ENCODE assay signal across 26 cellular contexts in the genomic region with DNA sequence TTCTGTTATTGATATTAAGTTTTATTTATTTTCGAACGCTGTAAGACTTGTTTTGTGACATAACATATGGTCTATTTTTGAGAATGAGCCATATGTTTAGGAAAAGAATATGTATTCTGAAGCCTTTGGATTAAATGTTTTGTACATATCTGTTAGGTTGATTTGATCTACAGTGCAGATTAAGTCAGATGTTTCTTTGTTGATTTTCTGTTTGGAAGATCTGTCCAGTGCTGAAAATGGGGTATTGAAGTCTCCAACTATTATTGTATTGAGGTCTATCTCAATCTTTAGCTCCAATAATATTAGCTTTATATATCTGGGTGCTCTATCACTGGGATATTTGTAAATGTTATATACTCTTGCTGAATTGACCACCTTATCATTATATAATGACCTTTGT.
"Had no signal": no experiment of that assay in that cellular context is flagged by ENCODE, and none has a peak within 500 bp of the region (broad histone marks: within the 10 kb centered on the region; RNA-seq: fewer than 3 reads in every experiment).

No MANE protein-coding gene starts in this region.

- H3K27me3 ChIP-seq: dorsolateral prefrontal cortex, esophagus muscularis mucosa, foreskin keratinocyte, gastroesophageal sphincter, heart left ventricle, hepatocyte had no signal

- H3K36me3 ChIP-seq: esophagus muscularis mucosa, gastroesophageal sphincter, heart left ventricle, left ventricle myocardium inferior, lower lobe of right lung had no signal

- H3K79me2 ChIP-seq: hepatocyte had no signal

- H3K4me3 Mint-ChIP-seq: immature natural killer cell; mesothelial cell of epicardium; naive B cell; naive thymus-derived CD8-positive, alpha-beta T cell had no signal

- H3K36me3 Mint-ChIP-seq: immature natural killer cell, mesothelial cell of epicardium had no signal

- H3K27ac ChIP-seq: coronary artery, dorsolateral prefrontal cortex, esophagus muscularis mucosa, foreskin keratinocyte, gastroesophageal sphincter, heart left ventricle, hepatocyte, left ventricle myocardium inferior, lower lobe of right lung had no signal

- H3K4me1 Mint-ChIP-seq: immature natural killer cell; mesothelial cell of epicardium; naive B cell; naive thymus-derived CD8-positive, alpha-beta T cell had no signal

- H3K4me2 ChIP-seq: hepatocyte had no signal

- H3K4me3 ChIP-seq: coronary artery, dorsolateral prefrontal cortex, esophagus muscularis mucosa, gastroesophageal sphincter, heart left ventricle, hepatocyte, left ventricle myocardium inferior, lower lobe of right lung, mucosa of descending colon had no signal

- ATAC-seq: foreskin keratinocyte; gastroesophageal sphincter; heart left ventricle; left colon; left lobe of liver; lower lobe of right lung; mucosa of descending colon; naive thymus-derived CD8-positive, alpha-beta T cell had no signal

- H3K27ac Mint-ChIP-seq: immature natural killer cell; mesothelial cell of epicardium; naive B cell; naive thymus-derived CD8-positive, alpha-beta T cell had no signal

- FAIRE-seq: endothelial cell of umbilical vein, frontal cortex, kidney had no signal

- H3K4me1 ChIP-seq: esophagus muscularis mucosa, foreskin keratinocyte, gastroesophageal sphincter, heart left ventricle, left ventricle myocardium inferior, lower lobe of right lung had no signal

- DNase-seq: dermis blood vessel endothelial cell; dorsolateral prefrontal cortex; effector CD4-positive, alpha-beta T cell; effector memory CD4-positive, alpha-beta T cell; foreskin keratinocyte; heart left ventricle; hypothalamus; immature natural killer cell; islet precursor cell; kidney; kidney glomerular epithelial cell; left colon; left ventricle myocardium inferior; lower lobe of right lung; mesenchymal stem cell; mucosa of descending colon; naive B cell; naive thymus-derived CD8-positive, alpha-beta T cell had no signal

- H2AFZ ChIP-seq: hepatocyte had no signal
